In genomic region chr1:183310753-183311465, GRCh38 we compare ENCODE assay signal across 11 cellular contexts.
DNase-seq lines count a peak whose midpoint lies in the region; TF ChIP-seq lines count a peak whose summit lies in the region.
"Had no signal": no experiment of that assay in that cellular context is flagged by ENCODE, and none has a peak within 500 bp of the region (broad histone marks: within the 10 kb centered on the region; RNA-seq: fewer than 3 reads in every experiment).

No MANE protein-coding gene starts in this region.

- in situ Hi-C loops in GM13977 (cut with MboI; ENCODE audit: low pct_unique_long_range_greater_than_20kb, low sequenced_read_pairs, unreplicated experiment) = no loop called here

- H3K27ac ChIP-seq in ascending aorta = peak overlapping the region; percentile 86 to 93

- no peaks in the 10 kb centered on the region for H3K36me3 ChIP-seq in ascending aorta

- no peaks in the 10 kb centered on the region for H3K27me3 ChIP-seq in ascending aorta

- peaks cover 6 to 37% of the 10 kb centered on the region in 2 donors for H3K4me1 ChIP-seq in ascending aorta

- peak overlapping the region; percentile 48 for H3K4me3 Mint-ChIP-seq in stimulated activated naive CD8-positive, alpha-beta T cell treated with anti-CD3 and anti-CD28 coated beads, Interleukin-15, Interleukin-2, amounts not matched to agents 100 ng/mL and 50 ng/mL, for 24 hours
- H3K4me3 Mint-ChIP-seq: activated B cell treated with CpG ODN at 0.5 μM for 24 hours had no signal

- intact Hi-C loops in ascending aorta (cut with DNase I) = loop anchor here (1.0 to 10.0 kb wide), 4 partner anchors 19 to 1644 kb away; partner anchors contain the start of gene ARPC5

- H3K4me3 ChIP-seq in ascending aorta = no peak overlapping the region

- peaks cover 21% of the 10 kb centered on the region for H3K4me1 Mint-ChIP-seq in stimulated activated naive CD8-positive, alpha-beta T cell treated with anti-CD3 and anti-CD28 coated beads, Interleukin-15, Interleukin-2, amounts not matched to agents 100 ng/mL and 50 ng/mL, for 24 hours (ENCODE audit: low read depth)

- peak; percentile 43 to 64 for DNase-seq in activated CD4-positive, alpha-beta T cell treated with anti-CD3 and anti-CD28 coated beads, Interleukin-2, amount 50 U/mL, for 48 hours
- no peak for DNase-seq in activated CD4-positive, alpha-beta T cell treated with anti-CD3 and anti-CD28 coated beads, Interleukin-2, amount 50 U/mL, for 4 hours
- DNase-seq in ascending aorta (ENCODE audit: low spot score in 2 of 2) = peak; percentile 39 to 89
- peak; percentile 18 to 98 for DNase-seq in lung microvascular endothelial cell (ENCODE audit: low read depth in 2 of 2)
- DNase-seq in GM13977 (ENCODE audit: low spot score) = no peak
- no peak for DNase-seq in amniotic stem cell (lab: John Stamatoyannopoulos, UW)
- DNase-seq in NAMALWA (ENCODE audit: low spot score) = no peak
- DNase-seq: activated B cell treated with CpG ODN at 0.5 μM for 24 hours, foreskin melanocyte, NCI-H2029 had no signal

- H3K27me3 Mint-ChIP-seq in stimulated activated naive CD8-positive, alpha-beta T cell treated with anti-CD3 and anti-CD28 coated beads, Interleukin-15, Interleukin-2, amounts not matched to agents 100 ng/mL and 50 ng/mL, for 24 hours = peaks cover 5% of the 10 kb centered on the region

- no peaks in the 10 kb centered on the region for H3K9me3 Mint-ChIP-seq in stimulated activated naive CD8-positive, alpha-beta T cell treated with anti-CD3 and anti-CD28 coated beads, Interleukin-15, Interleukin-2, amounts not matched to agents 100 ng/mL and 50 ng/mL, for 24 hours
- H3K9me3 Mint-ChIP-seq: activated B cell treated with CpG ODN at 0.5 μM for 24 hours had no signal

- no peaks in the 10 kb centered on the region for H3K36me3 Mint-ChIP-seq in stimulated activated naive CD8-positive, alpha-beta T cell treated with anti-CD3 and anti-CD28 coated beads, Interleukin-15, Interleukin-2, amounts not matched to agents 100 ng/mL and 50 ng/mL, for 24 hours (ENCODE audit: low read depth)

- no peaks in the 10 kb centered on the region for H3K9me3 ChIP-seq in ascending aorta

- peak overlapping the region; percentile 85 for H3K27ac Mint-ChIP-seq in stimulated activated naive CD8-positive, alpha-beta T cell treated with anti-CD3 and anti-CD28 coated beads, Interleukin-15, Interleukin-2, amounts not matched to agents 100 ng/mL and 50 ng/mL, for 24 hours
- H3K27ac Mint-ChIP-seq: activated B cell treated with CpG ODN at 0.5 μM for 24 hours had no signal

- TF ChIP-seq CTCF in ascending aorta (IDR thresholded peaks at IDR 0.05) (no peak), GM13977 (IDR thresholded peaks at IDR 0.05; ENCODE audit: extremely low read depth, insufficient read depth, missing control alignments) (no peak)

Comparison
In these comparisons a context has a peak if more than half of its experiments do, and no peak if none do; other contexts are left out.
1. DNase-seq: peak in activated CD4-positive, alpha-beta T cell treated with anti-CD3 and anti-CD28 coated beads, Interleukin-2, amount 50 U/mL, for 48 hours (2 of 2), ascending aorta (2 of 2) and lung microvascular endothelial cell (2 of 2); none in activated CD4-positive, alpha-beta T cell treated with anti-CD3 and anti-CD28 coated beads, Interleukin-2, amount 50 U/mL, for 4 hours (0 of 2), GM13977 (single experiment), amniotic stem cell (single experiment) and NAMALWA (single experiment).